8 cellular contexts compared by ENCODE assay signal in the genomic region with DNA sequence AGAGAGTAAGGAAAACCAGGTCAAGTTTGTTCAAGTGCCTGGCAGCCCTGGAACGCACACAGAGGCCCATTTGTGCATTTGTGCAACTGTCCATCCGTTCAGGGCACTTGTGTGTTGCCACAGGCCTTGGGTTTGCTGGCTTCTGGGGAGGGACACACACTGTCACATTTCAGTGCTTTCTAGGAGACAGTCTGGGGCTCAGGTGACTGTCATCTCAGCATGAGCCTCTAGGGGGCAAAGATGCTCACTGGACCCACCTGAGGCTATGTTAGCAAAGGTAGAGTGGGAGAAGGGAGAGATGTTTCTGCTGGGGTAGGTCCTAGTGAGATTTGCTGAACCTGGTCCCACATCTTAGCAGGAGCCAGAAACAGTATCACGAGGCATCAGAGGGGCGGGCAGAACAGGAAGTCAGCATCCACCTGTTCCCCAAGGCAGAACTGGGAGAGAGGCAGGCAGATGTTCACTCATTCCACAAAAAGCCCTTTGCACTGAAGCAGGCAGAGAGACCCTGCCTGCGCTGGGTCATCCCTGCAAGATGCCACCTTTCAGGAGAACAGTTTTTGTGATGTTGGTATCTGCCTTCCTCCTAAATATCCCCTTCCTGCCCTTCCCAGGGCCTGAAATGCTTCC. TPM values are rescaled to one million over a fixed set of nuclear protein-coding genes. Genes with fewer than 3 reads are reported as not detected.
DNase-seq lines count a peak whose midpoint lies in the region; ATAC-seq and TF ChIP-seq lines count a peak whose summit lies in the region.

No MANE protein-coding gene starts in this region.

- H3K36me3 ChIP-seq in A673 (ENCODE audit: insufficient read depth, low read length, poor library complexity, severe bottlenecking) (no peaks in the 10 kb centered on the region), gastrocnemius medialis (no peaks in the 10 kb centered on the region)

- H3K36me3 Mint-ChIP-seq in activated T-cell treated with anti-CD3 and anti-CD28 coated beads, Interleukin-2, amount 50 U/mL, for 24 hours (ENCODE audit: low read depth): no peaks in the 10 kb centered on the region

- H3K4me1 ChIP-seq in A673 (ENCODE audit: insufficient read depth, low read length, poor library complexity, severe bottlenecking) (peaks cover 35% of the 10 kb centered on the region), gastrocnemius medialis (peaks cover 0 to 8% of the 10 kb centered on the region in 2 donors)

- H3K9me3 Mint-ChIP-seq in activated T-cell treated with anti-CD3 and anti-CD28 coated beads, Interleukin-2, amount 50 U/mL, for 24 hours: no peaks in the 10 kb centered on the region

- CTCF ChIA-PET in A673 (lab: Charles Lee): no interaction called here

- TF ChIP-seq CTCF in A673 (conservative IDR thresholded peaks at IDR 0.05; ENCODE audit: low read depth, low read length) (peak; percentile 58), fibroblast of the aortic adventitia (IDR thresholded peaks at IDR 0.05; ENCODE audit: insufficient read depth, low read length) (peak; percentile 62), gastrocnemius medialis (IDR thresholded peaks at IDR 0.05 in 4 of 5, conservative IDR thresholded peaks at IDR 0.05 in 1 of 5) (peak; percentile 15 to 63 (median 56))

- H3K27me3 ChIP-seq in A673 (replicated peaks; ENCODE audit: insufficient read depth, low read depth, low read length, poor library complexity) (no peaks in the 10 kb centered on the region), gastrocnemius medialis (no peaks in the 10 kb centered on the region)

- no peak overlapping the region for H3K27ac Mint-ChIP-seq in activated T-cell treated with anti-CD3 and anti-CD28 coated beads, Interleukin-2, amount 50 U/mL, for 24 hours

- in situ Hi-C loops in gastrocnemius medialis (cut with MboI; ENCODE audit: low sequenced_read_pairs in 4 of 4): no loop called here

- no TSS peak for BruUV-seq in A673 (replicated peaks; lab: Mats Ljungman, UMichigan)

- POLR2A ChIA-PET in A673 (lab: Charles Lee; ENCODE audit: low non-redundant PET): no interaction called here

- H3K27ac ChIP-seq in A673 (ENCODE audit: low read depth, low read length, poor library complexity, severe bottlenecking) (no peak overlapping the region), gastrocnemius medialis (no peak overlapping the region)

- intact Hi-C loops in A673 (cut with micrococcal nuclease; ENCODE audit: unreplicated experiment): no loop called here
- intact Hi-C loops in gastrocnemius medialis (cut with DNase I; ENCODE audit: low total_unique reads): no loop called here

- H3K4me3 Mint-ChIP-seq in activated T-cell treated with anti-CD3 and anti-CD28 coated beads, Interleukin-2, amount 50 U/mL, for 24 hours: no peak overlapping the region

- ATAC-seq in GM19324 (IDR thresholded peaks at IDR 0.05; ENCODE audit: low FRiP score, unreplicated experiment) (peak; percentile 57), gastrocnemius medialis (peak in 1 of 2 donors; percentile 51)

- no peak for DNase-seq in A673 (ENCODE audit: low spot score)
- DNase-seq in NCI-H526 treated with DMSO at 0.1 percent for 48 hours (lab: John Stamatoyannopoulos, UW): peak; percentile 6
- peak; percentile 61 for DNase-seq in activated T-cell treated with anti-CD3 and anti-CD28 coated beads, Interleukin-2, amount 50 U/mL, for 24 hours
- DNase-seq in fibroblast of the aortic adventitia (ENCODE audit: low read depth): no peak
- DNase-seq in gastrocnemius medialis: no peak
- DNase-seq in ureter (ENCODE audit: low spot score): no peak
- DNase-seq in GDM1 (lab: John Stamatoyannopoulos, UW): no peak

- TF ChIP-seq POLR2A in gastrocnemius medialis (IDR thresholded peaks at IDR 0.05): no peak

- H3K4me1 Mint-ChIP-seq in activated T-cell treated with anti-CD3 and anti-CD28 coated beads, Interleukin-2, amount 50 U/mL, for 24 hours (ENCODE audit: low read depth): peaks cover 29% of the 10 kb centered on the region

- H3K9me3 ChIP-seq in A673 (ENCODE audit: low read depth, low read length, poor library complexity, severe bottlenecking): no peaks in the 10 kb centered on the region
- no peaks in the 10 kb centered on the region for H3K9me3 ChIP-seq in gastrocnemius medialis

- H3K4me3 ChIP-seq in A673 (ENCODE audit: low read depth, low read length, poor library complexity, severe bottlenecking) (no peak overlapping the region), fibroblast of the aortic adventitia (ENCODE audit: low read depth, low read length) (no peak overlapping the region), gastrocnemius medialis (no peak overlapping the region)

- H3K27me3 Mint-ChIP-seq in activated T-cell treated with anti-CD3 and anti-CD28 coated beads, Interleukin-2, amount 50 U/mL, for 24 hours: no peaks in the 10 kb centered on the region

RNA-seq across cellular contexts. Expression of a gene that starts 48.5 kb away (rescaled TPM):
- total RNA-seq in A673 (2021): 46.8 and 58.9 TPM in 2 replicates
- 7.5 and 9.1 TPM in 2 replicates for total RNA-seq in fibroblast of the aortic adventitia (ENCODE audit: low replicate concordance)
- 1 to 10 TPM; 2.1 to 6.7 (median 4.3) TPM for total RNA-seq in gastrocnemius medialis
- total RNA-seq in ureter: 117 TPM

Comparison
In these comparisons a context has a peak if more than half of its experiments do, and no peak if none do; other contexts are left out.
1. DNase-seq: peak in NCI-H526 treated with DMSO at 0.1 percent for 48 hours (single experiment) and activated T-cell treated with anti-CD3 and anti-CD28 coated beads, Interleukin-2, amount 50 U/mL, for 24 hours (single experiment); none in A673 (single experiment), fibroblast of the aortic adventitia (single experiment), gastrocnemius medialis (0 of 2), ureter (single experiment) and GDM1 (single experiment).
2. Peak in every context shown above with its lines, with median percentiles within 50 percentile points of each other: CTCF ChIP-seq.